ENCODE assay signal across 8 cellular contexts in the genomic region with DNA sequence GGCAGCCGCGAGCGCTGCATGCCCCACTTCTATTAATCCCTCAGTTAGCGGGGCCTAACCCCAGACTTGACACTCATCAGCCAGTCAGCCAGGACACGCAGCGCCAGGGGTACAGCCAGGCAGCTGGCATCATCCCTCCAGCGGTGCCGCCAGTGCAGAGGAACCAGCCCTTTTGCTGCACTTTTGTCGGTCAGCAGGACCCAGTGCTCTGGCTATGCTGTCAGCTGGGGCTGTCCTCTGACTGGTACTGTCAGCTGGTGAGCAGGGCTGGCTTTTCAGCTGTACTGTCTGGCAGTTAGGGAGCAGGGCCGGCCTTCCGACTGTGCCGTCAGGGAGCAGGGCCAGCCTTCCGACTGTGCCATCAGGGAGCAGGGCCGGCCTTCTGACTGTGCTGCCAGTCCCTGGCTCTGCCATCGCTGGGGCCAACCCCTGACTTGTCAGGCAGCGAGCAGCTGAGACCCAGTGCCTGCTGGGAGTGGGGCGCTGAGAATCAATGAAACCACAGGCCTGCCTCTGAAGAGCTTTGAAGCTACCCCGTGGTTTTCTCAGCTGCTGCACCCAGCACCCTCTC.
DNase-seq lines count a peak whose midpoint lies in the region; ATAC-seq lines count a peak whose summit lies in the region.

No MANE protein-coding gene starts in this region.

- no peaks in the 10 kb centered on the region for H3K9me3 Mint-ChIP-seq in activated T-cell treated with anti-CD3 and anti-CD28 coated beads, Interleukin-2, amount 50 U/mL, for 4 hours
- H3K9me3 Mint-ChIP-seq in immature natural killer cell, result no peaks in the 10 kb centered on the region

- no peak for DNase-seq in NT2/D1 (ENCODE audit: low read depth, low spot score)
- peak; percentile 66 for DNase-seq in activated T-cell treated with anti-CD3 and anti-CD28 coated beads, Interleukin-2, amount 50 U/mL, for 4 hours
- peak; percentile 91 to 93 (median 92) for DNase-seq in immature natural killer cell
- peak; percentile 57 to 69 for DNase-seq in stimulated activated CD8-positive, alpha-beta memory T cell treated with anti-CD3 and anti-CD28 coated beads, Interleukin-15, amount 100 ng/mL, for 48 hours (ENCODE audit: low read depth in 2 of 2)
- no peak for DNase-seq in foreskin melanocyte

- H3K36me3 Mint-ChIP-seq in activated T-cell treated with anti-CD3 and anti-CD28 coated beads, Interleukin-2, amount 50 U/mL, for 4 hours (ENCODE audit: insufficient read depth), result no peaks in the 10 kb centered on the region
- H3K36me3 Mint-ChIP-seq in immature natural killer cell, result no peaks in the 10 kb centered on the region

- H3K27me3 Mint-ChIP-seq in activated T-cell treated with anti-CD3 and anti-CD28 coated beads, Interleukin-2, amount 50 U/mL, for 4 hours (ENCODE audit: low read depth), result no peaks in the 10 kb centered on the region
- peaks cover 10 to 27% (median 16%) of the 10 kb centered on the region in 3 donors for H3K27me3 Mint-ChIP-seq in immature natural killer cell (ENCODE audit: low read depth in 3 of 3)

- H3K4me3 ChIP-seq in NT2/D1 (ENCODE audit: insufficient read length, low read depth), result no peak overlapping the region

- peak; percentile 78 to 81 for ATAC-seq in activated T-cell treated with anti-CD3 and anti-CD28 coated beads, Interleukin-2, amount 50 U/mL, for 4 hours
- ATAC-seq in GM18867 (IDR thresholded peaks at IDR 0.05; ENCODE audit: unreplicated experiment) (no peak), GM18861 (IDR thresholded peaks at IDR 0.05; ENCODE audit: unreplicated experiment) (no peak), GM18858 (IDR thresholded peaks at IDR 0.05; ENCODE audit: unreplicated experiment) (no peak)

- peaks cover 2% of the 10 kb centered on the region for H3K36me3 ChIP-seq in NT2/D1 (ENCODE audit: insufficient read depth, insufficient read length, low read length)

- H3K9me3 ChIP-seq in NT2/D1 (ENCODE audit: insufficient read depth, low read length), result no peaks in the 10 kb centered on the region

- no peaks in the 10 kb centered on the region for H3K27me3 ChIP-seq in NT2/D1 (ENCODE audit: insufficient read depth, insufficient read length)

- peak overlapping the region; percentile 77 for H3K4me3 Mint-ChIP-seq in activated T-cell treated with anti-CD3 and anti-CD28 coated beads, Interleukin-2, amount 50 U/mL, for 4 hours
- peak overlapping the region; percentile 85 to 91 (median 89) for H3K4me3 Mint-ChIP-seq in immature natural killer cell

- peak overlapping the region; percentile 90 to 98 (median 96) for H3K27ac Mint-ChIP-seq in immature natural killer cell

- peaks cover 4% of the 10 kb centered on the region for H3K4me1 ChIP-seq in NT2/D1 (ENCODE audit: insufficient read depth, insufficient read length)

- peak overlapping the region; percentile 42 for H3K9ac ChIP-seq in NT2/D1 (ENCODE audit: insufficient read length, low read depth)

- peaks cover 85% of the 10 kb centered on the region for H3K4me1 Mint-ChIP-seq in activated T-cell treated with anti-CD3 and anti-CD28 coated beads, Interleukin-2, amount 50 U/mL, for 4 hours (ENCODE audit: low read depth)
- H3K4me1 Mint-ChIP-seq in immature natural killer cell, result peaks cover 85 to 87% of the 10 kb centered on the region in 2 donors

Comparison
In these comparisons a context has a peak if more than half of its experiments do, and no peak if none do; other contexts are left out.
1. DNase-seq: peak in activated T-cell treated with anti-CD3 and anti-CD28 coated beads, Interleukin-2, amount 50 U/mL, for 4 hours (single experiment), immature natural killer cell (3 of 3) and stimulated activated CD8-positive, alpha-beta memory T cell treated with anti-CD3 and anti-CD28 coated beads, Interleukin-15, amount 100 ng/mL, for 48 hours (2 of 2); none in NT2/D1 (single experiment) and foreskin melanocyte (single experiment).
2. ATAC-seq: peak in activated T-cell treated with anti-CD3 and anti-CD28 coated beads, Interleukin-2, amount 50 U/mL, for 4 hours (2 of 2); none in GM18867 (single experiment), GM18861 (single experiment) and GM18858 (single experiment).